ENCODE assay signal across 9 cellular contexts in the genomic region with DNA sequence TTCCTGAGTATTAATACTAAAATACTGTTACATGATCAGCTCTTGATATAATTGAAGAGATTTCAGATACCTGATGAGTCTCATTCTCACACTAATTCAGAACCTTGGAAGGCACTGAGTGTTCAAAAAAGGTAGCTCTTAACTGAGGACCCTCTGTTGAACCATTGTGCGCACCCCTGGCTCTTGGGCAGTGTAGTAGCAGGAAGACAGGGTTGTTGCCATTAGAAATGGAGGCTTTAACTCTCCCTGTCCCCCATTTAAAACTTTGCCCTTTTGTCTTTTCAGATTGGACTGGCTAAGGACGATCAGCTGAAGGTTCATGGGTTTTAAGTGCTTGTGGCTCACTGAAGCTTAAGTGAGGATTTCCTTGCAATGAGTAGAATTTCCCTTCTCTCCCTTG. TPM values are rescaled to one million over a fixed set of nuclear protein-coding genes. Genes with fewer than 3 reads are reported as not detected.
DNase-seq lines count a peak whose midpoint lies in the region; TF ChIP-seq lines count a peak whose summit lies in the region.
"Had no signal": no experiment of that assay in that cellular context is flagged by ENCODE, and none has a peak within 500 bp of the region (broad histone marks: within the 10 kb centered on the region; RNA-seq: fewer than 3 reads in every experiment).

No MANE protein-coding gene starts in this region.

- DNase-seq in SK-N-MC (ENCODE audit: low read depth, low spot score), result no peak
- DNase-seq in epithelial cell of proximal tubule (ENCODE audit: low read depth), result no peak
- peak in 1 of 2 donors; percentile 13 for DNase-seq in trophoblast cell
- no peak for DNase-seq in DMS53 treated with DMSO at 0.1 percent for 48 hours (lab: John Stamatoyannopoulos, UW; ENCODE audit: unreplicated experiment)
- no peak for DNase-seq in NCI-H2029 (lab: John Stamatoyannopoulos, UW)
- DNase-seq in foreskin melanocyte, result no peak
- no peak for DNase-seq in NCI-H510A (lab: John Stamatoyannopoulos, UW)
- DNase-seq: activated CD8-positive, alpha-beta memory T cell treated with anti-CD3 and anti-CD28 coated beads, Interleukin-2, amount 50 U/mL, for 48 hours had no signal

- peak overlapping the region; percentile 99 for H3K9ac ChIP-seq in SK-N-MC (ENCODE audit: insufficient read length)
- H3K9ac ChIP-seq in trophoblast cell (ENCODE audit: low read length), result no peak overlapping the region

- WGBS in trophoblast cell (ENCODE audit: extremely low coverage, insufficient coverage, insufficient read length), result no CpG with 5 or more reads among the region's 2 CpGs

- H3K18ac ChIP-seq in trophoblast cell (ENCODE audit: low read length), result no peak overlapping the region

- no peak overlapping the region for H2AFZ ChIP-seq in trophoblast cell (ENCODE audit: insufficient read depth, low read length, poor library complexity)

- no peak overlapping the region for H2BK12ac ChIP-seq in trophoblast cell (ENCODE audit: low read length)

- no peak overlapping the region for H2AK5ac ChIP-seq in trophoblast cell (ENCODE audit: low read length)

- no peak overlapping the region for H4K91ac ChIP-seq in trophoblast cell (ENCODE audit: low read depth, low read length)

- H2BK120ac ChIP-seq in trophoblast cell (ENCODE audit: insufficient read depth, low read length, poor library complexity), result no peak overlapping the region

- H3K9me2 ChIP-seq in DOHH2 (replicated peaks; ENCODE audit: control insufficient read depth, low read length), result no peaks in the 10 kb centered on the region

- no peak overlapping the region for H3K14ac ChIP-seq in trophoblast cell (ENCODE audit: low read length)

- H3K79me1 ChIP-seq in trophoblast cell (ENCODE audit: low read length), result peaks cover 10% of the 10 kb centered on the region

- H3K4me2 ChIP-seq in DOHH2 (ENCODE audit: low read length) (peak overlapping the region; percentile 86), trophoblast cell (ENCODE audit: low read length) (peak overlapping the region; percentile 26)

- H3K27me3 ChIP-seq in DOHH2 (ENCODE audit: control insufficient read depth, low read length) (no peaks in the 10 kb centered on the region), trophoblast cell (ENCODE audit: insufficient read depth, low read length) (no peaks in the 10 kb centered on the region)

- H3F3A ChIP-seq in DOHH2 (ENCODE audit: control insufficient read depth, insufficient read depth), result peaks cover 55% of the 10 kb centered on the region

- no peak overlapping the region for H3K4ac ChIP-seq in trophoblast cell (ENCODE audit: low read depth, low read length)

- H4K20me1 ChIP-seq in DOHH2 (ENCODE audit: control insufficient read depth, insufficient read depth, low read depth, low read length), result peaks cover 23% of the 10 kb centered on the region

- H4K12ac ChIP-seq in trophoblast cell (ENCODE audit: low read depth, low read length), result no peak overlapping the region

- no peaks in the 10 kb centered on the region for H3K9me3 ChIP-seq in DOHH2 (ENCODE audit: control insufficient read depth, insufficient read depth, low read length)
- H3K9me3 ChIP-seq in SK-N-MC (ENCODE audit: low read depth, low read length), result no peaks in the 10 kb centered on the region
- no peaks in the 10 kb centered on the region for H3K9me3 ChIP-seq in trophoblast cell (ENCODE audit: insufficient read depth, low read depth, low read length)

- H3K4me3 ChIP-seq in DOHH2 (ENCODE audit: low read length), result peak overlapping the region; percentile 84
- H3K4me3 ChIP-seq in SK-N-MC, result peak overlapping the region; percentile 86
- H3K4me3 ChIP-seq in epithelial cell of proximal tubule (ENCODE audit: low read depth, low read length), result peak overlapping the region; percentile 75
- no peak overlapping the region for H3K4me3 ChIP-seq in trophoblast cell (ENCODE audit: low read depth, low read length)

- H3K23ac ChIP-seq in trophoblast cell (ENCODE audit: low read length), result no peak overlapping the region

- no peak overlapping the region for H4K8ac ChIP-seq in trophoblast cell (ENCODE audit: low read depth, low read length)

- peaks cover 17% of the 10 kb centered on the region for H3K4me1 ChIP-seq in DOHH2 (ENCODE audit: control insufficient read depth, low read length)
- no peaks in the 10 kb centered on the region for H3K4me1 ChIP-seq in trophoblast cell (ENCODE audit: control insufficient read depth in 1 of 2, insufficient read depth in 2 of 2, low read length in 2 of 2)

- peaks cover 29% of the 10 kb centered on the region for H3K79me2 ChIP-seq in DOHH2 (ENCODE audit: control insufficient read depth, low read length)
- H3K79me2 ChIP-seq in trophoblast cell (ENCODE audit: control insufficient read depth, insufficient read depth, low read length, poor library complexity), result peaks cover 5% of the 10 kb centered on the region

- H3K27ac ChIP-seq in DOHH2 (ENCODE audit: low read depth, low read length) (no peak overlapping the region), SK-N-MC (peak overlapping the region; percentile 97), trophoblast cell (ENCODE audit: low read depth, low read length) (no peak overlapping the region)

- peaks cover 54% of the 10 kb centered on the region for H3K36me3 ChIP-seq in DOHH2 (ENCODE audit: control insufficient read depth, low read length)
- peaks cover 51% of the 10 kb centered on the region for H3K36me3 ChIP-seq in SK-N-MC (ENCODE audit: insufficient read depth, low read length)
- H3K36me3 ChIP-seq in trophoblast cell (ENCODE audit: control insufficient read depth in 1 of 2, insufficient read depth in 2 of 2, low read length in 2 of 2), result peaks cover 30 to 55% of the 10 kb centered on the region in 2 experiments

- no peak for TF ChIP-seq CTCF in DOHH2 (IDR thresholded peaks at IDR 0.05; ENCODE audit: low read depth, low read length, poor library complexity, severe bottlenecking)
- TF ChIP-seq CTCF in epithelial cell of proximal tubule (conservative IDR thresholded peaks at IDR 0.05; ENCODE audit: low read depth, low read length), result no peak

- H2BK5ac ChIP-seq in trophoblast cell (ENCODE audit: low read depth, low read length, poor library complexity), result no peak overlapping the region

RNA-seq across cellular contexts. Expression of a gene that starts 1.8 kb away (rescaled TPM):
- 59.0 and 86.7 TPM in 2 replicates for total RNA-seq in epithelial cell of proximal tubule
- 905 and 911 TPM in 2 replicates for polyA plus RNA-seq in trophoblast cell (2013)

RNA-seq across cellular contexts. Expression of a gene that starts 21.6 kb away (rescaled TPM):
- not detected in 2 replicates for total RNA-seq in epithelial cell of proximal tubule
- 25.4 and 27.3 TPM in 2 replicates for polyA plus RNA-seq in trophoblast cell (2013)

RNA-seq across cellular contexts. Expression of a gene that starts 43.9 kb away (rescaled TPM):
- 0.06 and 0.14 TPM in 2 replicates for total RNA-seq in epithelial cell of proximal tubule
- 14.5 and 20.7 TPM in 2 replicates for polyA plus RNA-seq in trophoblast cell (2013)
